ENCODE assay signal across 8 cellular contexts in genomic region chr19:46863818-46864629, GRCh38. TPM values are rescaled to one million over a fixed set of nuclear protein-coding genes. Genes with fewer than 3 reads are reported as not detected.
A peak's percentile ranks its signal among the peaks of the same experiment; 100 is the strongest.
DNase-seq lines count a peak whose midpoint lies in the region; ATAC-seq, FAIRE-seq and TF ChIP-seq lines count a peak whose summit lies in the region.

No MANE protein-coding gene starts in this region.

- no peak for ATAC-seq in lung (ENCODE audit: insufficient read depth, low FRiP score)
- ATAC-seq in GM18861 (IDR thresholded peaks at IDR 0.05; ENCODE audit: unreplicated experiment): no peak

- no peak for DNase-seq in AG09309 (ENCODE audit: low read depth)
- DNase-seq in HT1080 (ENCODE audit: low read depth): peak; percentile 42
- peak; percentile 46 for DNase-seq in bronchial epithelial cell (ENCODE audit: low read depth)
- DNase-seq in lung (ENCODE audit: low spot score): peak; percentile 81
- no peak for DNase-seq in SK-N-DZ (ENCODE audit: low spot score)
- DNase-seq in stimulated activated CD4-positive, alpha-beta T cell treated with anti-CD3 and anti-CD28 coated beads, Interleukin-4, amount 100 ng/mL, for 1 hour: no peak
- DNase-seq in SKM-1 (lab: John Stamatoyannopoulos, UW; ENCODE audit: unreplicated experiment): no peak

- H3K27ac ChIP-seq in lung (ENCODE audit: low read depth in 1 of 2, low read length in 1 of 2): peak overlapping the region; percentile 47 to 74

- H3K9me3 ChIP-seq in lung (ENCODE audit: control insufficient read depth in 2 of 2, insufficient read depth in 1 of 2, low read length in 1 of 2): no peaks in the 10 kb centered on the region

- 43 to 71% methylated on average over 6 of the region's 6 CpGs for WGBS in lung, 2 donors

- peaks cover 2% of the 10 kb centered on the region for H3K36me3 ChIP-seq in bronchial epithelial cell (ENCODE audit: control insufficient read depth, insufficient read depth, low read length)
- H3K36me3 ChIP-seq in lung (ENCODE audit: control insufficient read depth in 2 of 2, insufficient read depth in 2 of 2, low read length in 2 of 2): no peaks in the 10 kb centered on the region

- TF ChIP-seq CTCF in AG09309 (IDR thresholded peaks at IDR 0.05; ENCODE audit: control insufficient read depth, insufficient read depth, low read depth, low read length, missing control alignments): no peak
- TF ChIP-seq CTCF in bronchial epithelial cell (IDR thresholded peaks at IDR 0.05; ENCODE audit: insufficient read depth, low read length, severe bottlenecking): no peak
- no peak for TF ChIP-seq CTCF in lung (IDR thresholded peaks at IDR 0.05; ENCODE audit: control extremely low read depth, extremely low read depth)

- H3K27me3 ChIP-seq in bronchial epithelial cell (ENCODE audit: control insufficient read depth, insufficient read depth, low read length) (no peaks in the 10 kb centered on the region), lung (ENCODE audit: control insufficient read depth, insufficient read depth) (no peaks in the 10 kb centered on the region)

- no peak for FAIRE-seq in bronchial epithelial cell (lab: Jason Lieb, UNC)

- H3K4me3 ChIP-seq in AG09309 (ENCODE audit: control insufficient read depth, low read depth, low read length): peak overlapping the region; percentile 82
- H3K4me3 ChIP-seq in bronchial epithelial cell (ENCODE audit: low read depth, low read length): peak overlapping the region; percentile 13
- H3K4me3 ChIP-seq in lung: no peak overlapping the region

- H3K4me1 ChIP-seq in lung (ENCODE audit: control insufficient read depth in 2 of 2, insufficient read depth in 2 of 2, low read length in 2 of 2): peaks cover 18 to 19% of the 10 kb centered on the region in 2 donors

RNA-seq across cellular contexts. Expression of gene ARHGAP35, which starts 3.2 kb away (rescaled TPM):
- 18.8 and 23.3 TPM in 2 replicates for total RNA-seq in HT1080 (2014; rRNA removed; shearing (Covaris generic))
- 15.7 and 18.9 TPM in 2 replicates for polyA plus RNA-seq in HT1080 (2015; cell fraction: cytosol; rRNA removed)
- polyA plus RNA-seq in HT1080 (2015; cell fraction: nucleus; rRNA removed): 22.6 and 23.7 TPM in 2 replicates
- 24.0 and 37.1 TPM in 2 replicates for total RNA-seq in bronchial epithelial cell
- total RNA-seq in lung: 10 to 100 TPM; 48.8 to 53.5 TPM
- polyA plus RNA-seq in lung: 10 to 100 TPM; 12.2 to 24.2 TPM
- polyA plus RNA-seq in SK-N-DZ (2014; cell fraction: cytosol; rRNA removed): 7.2 and 8.4 TPM in 2 replicates
- polyA plus RNA-seq in SK-N-DZ (2014; cell fraction: nucleus; rRNA removed): 4.7 and 5.4 TPM in 2 replicates

RNA-seq across cellular contexts. Expression of gene AP2S1, which starts 13.4 kb away (rescaled TPM):
- 874 and 885 TPM in 2 replicates for total RNA-seq in HT1080 (2014; rRNA removed; shearing (Covaris generic))
- polyA plus RNA-seq in HT1080 (2015; cell fraction: cytosol; rRNA removed): 467 and 628 TPM in 2 replicates
- polyA plus RNA-seq in HT1080 (2015; cell fraction: nucleus; rRNA removed): 166 TPM in 2 replicates
- total RNA-seq in bronchial epithelial cell (120 and 206 TPM in 2 replicates), lung (100 to 1,000 TPM in 1 of 2 donors, 10 to 100 TPM in 1; 73.0 to 190 TPM)
- 100 to 1,000 TPM; 122 to 191 TPM for polyA plus RNA-seq in lung
- polyA plus RNA-seq in SK-N-DZ (2014; cell fraction: cytosol; rRNA removed): 56.7 and 71.7 TPM in 2 replicates
- polyA plus RNA-seq in SK-N-DZ (2014; cell fraction: nucleus; rRNA removed): 38.9 and 43.7 TPM in 2 replicates

Comparison
In these comparisons a context has a peak if more than half of its experiments do, and no peak if none do; other contexts are left out.
1. DNase-seq: peak in HT1080 (single experiment), bronchial epithelial cell (single experiment) and lung (single experiment); none in AG09309 (single experiment), SK-N-DZ (single experiment), stimulated activated CD4-positive, alpha-beta T cell treated with anti-CD3 and anti-CD28 coated beads, Interleukin-4, amount 100 ng/mL, for 1 hour (single experiment) and SKM-1 (single experiment).